In genomic region chrX:23907496-23908218, GRCh38 we compare ENCODE assay signal across 1 cellular context.
TF ChIP-seq lines count a peak whose summit lies in the region.

TSS of gene APOO (minus strand) at chrX:23907938. CDS start at chrX:23907702, 236 bp downstream.
TSS of gene CXorf58 (plus strand) at chrX:23908006. CDS start at chrX:23910303, 2,297 bp downstream.

TF ChIP-seq in HEK293, 187 proteins besides CTCF, POLR2A, EP300 and RAD21 (continued from another document):
- TF ChIP-seq ZBTB26 (tag by site-specific recombination; optimal IDR thresholded peaks at IDR 0.05) (peak; percentile 81), ZNF221 (tag by site-specific recombination; IDR thresholded peaks at IDR 0.05; ENCODE audit: borderline replicate concordance) (no peak), SALL2 (tag by site-specific recombination; IDR thresholded peaks at IDR 0.05; ENCODE audit: borderline replicate concordance) (no peak), ZBTB10 (tag by site-specific recombination; IDR thresholded peaks at IDR 0.05) (peak; percentile 21; the same call in 1 of the 2 replicates), ZNF530 (tag by site-specific recombination; IDR thresholded peaks at IDR 0.05; ENCODE audit: low read depth) (no peak), KLF16 (tag by site-specific recombination; IDR thresholded peaks at IDR 0.05) (0 out of 2 replicates have a peak, but pooled peaks have one; percentile 59), ZNF114 (tag by site-specific recombination; IDR thresholded peaks at IDR 0.05) (no peak), ZBTB7A (tag by site-specific recombination; IDR thresholded peaks at IDR 0.05; ENCODE audit: low read depth) (no peak), ZFHX2 (tag by site-specific recombination; conservative IDR thresholded peaks at IDR 0.05) (0 out of 2 replicates have a peak, but pooled peaks have one; percentile 32), SP2 (tag by site-specific recombination; IDR thresholded peaks at IDR 0.05) (peak; percentile 70), ZBTB44 (tag by site-specific recombination; IDR thresholded peaks at IDR 0.05) (peak; percentile 64), ZNF777 (tag by site-specific recombination; IDR thresholded peaks at IDR 0.05; ENCODE audit: borderline replicate concordance) (no peak), ZNF133 (tag by site-specific recombination; IDR thresholded peaks at IDR 0.05) (no peak), ELK4 (IDR thresholded peaks at IDR 0.05; ENCODE audit: borderline replicate concordance, low read depth, low read length) (no peak), ZNF701 (tag by site-specific recombination; IDR thresholded peaks at IDR 0.05) (no peak), ZNF23 (tag by site-specific recombination; IDR thresholded peaks at IDR 0.05; ENCODE audit: borderline replicate concordance) (no peak), RBAK (tag by site-specific recombination; IDR thresholded peaks at IDR 0.05) (no peak), ZNF132 (tag by site-specific recombination; IDR thresholded peaks at IDR 0.05; ENCODE audit: borderline replicate concordance) (no peak), ZBTB21 (tag by site-specific recombination; IDR thresholded peaks at IDR 0.05) (0 out of 2 replicates have a peak, but pooled peaks have one; percentile 11)
TF ChIP-seq in HEK293: peak in this region for 48.
